In genomic region chr15:75043509-75044257, GRCh38 we compare ENCODE assay signal across 1 cellular context.
A peak's percentile ranks its signal among the peaks of the same experiment; 100 is the strongest.
TF ChIP-seq lines count a peak whose summit lies in the region.

No MANE protein-coding gene starts in this region.

TF ChIP-seq in K562, 482 proteins besides CTCF, POLR2A, EP300 and RAD21 (continued from another document and continues in another):
- 0 out of 2 replicates have a peak, but pooled peaks have one; percentile 2 for TF ChIP-seq TSHZ1 (CRISPR knock-in tag; IDR thresholded peaks at IDR 0.05)
- TF ChIP-seq MTA3 (IDR thresholded peaks at IDR 0.05; ENCODE audit: borderline replicate concordance): peak; percentile 36
- peak; percentile 91 for TF ChIP-seq RNF2 (IDR thresholded peaks at IDR 0.05)
- TF ChIP-seq ZEB2 (IDR thresholded peaks at IDR 0.05): peak; percentile 69
- TF ChIP-seq CEBPG (CRISPR knock-in tag; IDR thresholded peaks at IDR 0.05): peak; percentile 93
- TF ChIP-seq CEBPG (tag; conservative IDR thresholded peaks at IDR 0.05 in 1 of 2, IDR thresholded peaks at IDR 0.05 in 1 of 2): peak; percentile 63 to 82
- TF ChIP-seq PYGO2 (tag; IDR thresholded peaks at IDR 0.05): peak; percentile 29; the same call in 1 of the 2 replicates
- TF ChIP-seq ZNF551 (CRISPR knock-in tag; IDR thresholded peaks at IDR 0.05): no peak
- no peak for TF ChIP-seq FOXM1 (IDR thresholded peaks at IDR 0.05; ENCODE audit: low read depth)
- TF ChIP-seq FOXM1 (CRISPR knock-in tag; IDR thresholded peaks at IDR 0.05; ENCODE audit: low read depth): no peak
- no peak for TF ChIP-seq ZNF133 (CRISPR knock-in tag; IDR thresholded peaks at IDR 0.05)
- 0 out of 2 replicates have a peak, but pooled peaks have one; percentile 12 for TF ChIP-seq SMARCA4 (IDR thresholded peaks at IDR 0.05)
- 0 out of 4 replicates have a peak, but pooled peaks of 1 of the 2 experiments have one; percentile 44 for TF ChIP-seq KDM1A (IDR thresholded peaks at IDR 0.05)
- TF ChIP-seq ZNF766 (CRISPR knock-in tag; conservative IDR thresholded peaks at IDR 0.05): peak; percentile 94
- peak; percentile 45 for TF ChIP-seq TAL1 (IDR thresholded peaks at IDR 0.05)
- no peak for TF ChIP-seq ZNF280B (CRISPR knock-in tag; IDR thresholded peaks at IDR 0.05)
- TF ChIP-seq VEZF1 (CRISPR knock-in tag; IDR thresholded peaks at IDR 0.05): peak; percentile 69
- TF ChIP-seq ZBTB2 (IDR thresholded peaks at IDR 0.05): 0 out of 2 replicates have a peak, but pooled peaks have one; percentile 28
- no peak for TF ChIP-seq ZBTB26 (CRISPR knock-in tag; IDR thresholded peaks at IDR 0.05)
- peak; percentile 42; the same call in 1 of the 2 replicates for TF ChIP-seq ZNF24 (IDR thresholded peaks at IDR 0.05)
- peak; percentile 89 for TF ChIP-seq ZNF589 (CRISPR knock-in tag; IDR thresholded peaks at IDR 0.05; ENCODE audit: low read depth)
- TF ChIP-seq HMG20A (CRISPR knock-in tag; conservative IDR thresholded peaks at IDR 0.05): no peak
- no peak for TF ChIP-seq ZNF347 (CRISPR knock-in tag; IDR thresholded peaks at IDR 0.05; ENCODE audit: low read depth)
- no peak for TF ChIP-seq KDM2B (CRISPR knock-in tag; IDR thresholded peaks at IDR 0.05)
- TF ChIP-seq SMC3 (conservative IDR thresholded peaks at IDR 0.05; ENCODE audit: insufficient read depth, low read depth, low read length): peak; percentile 55; the same call in 1 of the 2 replicates
- TF ChIP-seq ZNF175 (CRISPR knock-in tag; IDR thresholded peaks at IDR 0.05; ENCODE audit: low read depth): peak; percentile 88
- TF ChIP-seq SRSF1 (IDR thresholded peaks at IDR 0.05; ENCODE audit: low read depth, low read length): no peak
- TF ChIP-seq CEBPZ (IDR thresholded peaks at IDR 0.05; ENCODE audit: borderline replicate concordance, low read depth, low read length): no peak
- TF ChIP-seq ZBTB9 (CRISPR knock-in tag; IDR thresholded peaks at IDR 0.05): no peak
- no peak for TF ChIP-seq CBX5 (IDR thresholded peaks at IDR 0.05; ENCODE audit: borderline replicate concordance, low read depth)
- peak; percentile 8 for TF ChIP-seq TAF1 (IDR thresholded peaks at IDR 0.05; ENCODE audit: control insufficient read depth, extremely low read depth, insufficient read depth, low read length, severe bottlenecking)
- no peak for TF ChIP-seq ZNF324 (CRISPR knock-in tag; IDR thresholded peaks at IDR 0.05)
- no peak for TF ChIP-seq ZNF217 (CRISPR knock-in tag; IDR thresholded peaks at IDR 0.05)
- no peak for TF ChIP-seq POLR2H (tag; IDR thresholded peaks at IDR 0.05; ENCODE audit: low read depth)
- no peak for TF ChIP-seq STAT5B (CRISPR knock-in tag; IDR thresholded peaks at IDR 0.05)
- no peak for TF ChIP-seq E2F4 (CRISPR knock-in tag; IDR thresholded peaks at IDR 0.05; ENCODE audit: low read depth)
- no peak for TF ChIP-seq CAMTA2 (CRISPR knock-in tag; conservative IDR thresholded peaks at IDR 0.05)
- TF ChIP-seq JUN (IDR thresholded peaks at IDR 0.05; ENCODE audit: borderline replicate concordance, low read depth, low read length): peak; percentile 81; the same call in 1 of the 2 replicates
- 0 out of 2 replicates have a peak, but pooled peaks have one; percentile 45 for TF ChIP-seq JUN (CRISPR knock-in tag; IDR thresholded peaks at IDR 0.05; ENCODE audit: borderline replicate concordance)
- TF ChIP-seq ASH1L (IDR thresholded peaks at IDR 0.05; ENCODE audit: borderline replicate concordance, low read depth, partially characterized antibody): no peak
- TF ChIP-seq CBFA2T3 (IDR thresholded peaks at IDR 0.05): peak; percentile 73
- TF ChIP-seq NR2F6 (CRISPR knock-in tag; IDR thresholded peaks at IDR 0.05): 0 out of 2 replicates have a peak, but pooled peaks have one; percentile 42
- no peak; a peak in 2 of 4 replicates for TF ChIP-seq ZNF639 (CRISPR knock-in tag; conservative IDR thresholded peaks at IDR 0.05 in 1 of 2, IDR thresholded peaks at IDR 0.05 in 1 of 2)
- TF ChIP-seq SIX5 (IDR thresholded peaks at IDR 0.05; ENCODE audit: borderline replicate concordance in 1 of 2, insufficient read depth in 1 of 2, low read depth in 1 of 2, low read length in 2 of 2): no peak
- 0 out of 2 replicates have a peak, but pooled peaks have one; percentile 50 for TF ChIP-seq ZNF12 (CRISPR knock-in tag; IDR thresholded peaks at IDR 0.05)
- no peak for TF ChIP-seq EZH2 (IDR thresholded peaks at IDR 0.05; ENCODE audit: borderline replicate concordance, low read depth, low read length)
- no peak for TF ChIP-seq HDGF (IDR thresholded peaks at IDR 0.05)
- peak; percentile 26; the same call in 1 of the 2 replicates for TF ChIP-seq FOXJ2 (tag; IDR thresholded peaks at IDR 0.05)
- TF ChIP-seq NR4A1 (CRISPR knock-in tag; IDR thresholded peaks at IDR 0.05): no peak
- TF ChIP-seq NR4A1 (tag; IDR thresholded peaks at IDR 0.05): 0 out of 2 replicates have a peak, but pooled peaks have one; percentile 49
- no peak for TF ChIP-seq PHTF2 (CRISPR knock-in tag; IDR thresholded peaks at IDR 0.05)
- TF ChIP-seq CCAR2 (IDR thresholded peaks at IDR 0.05; ENCODE audit: low read depth, low read length): no peak
